8 cellular contexts compared by ENCODE assay signal in genomic region chr5:36239370-36240293, GRCh38. TPM values are rescaled to one million over a fixed set of nuclear protein-coding genes. Genes with fewer than 3 reads are reported as not detected.
DNase-seq lines count a peak whose midpoint lies in the region; ATAC-seq and TF ChIP-seq lines count a peak whose summit lies in the region.

No MANE protein-coding gene starts in this region.

- H3K4me2 ChIP-seq in BLaER1 = peak overlapping the region; percentile 88
- peak overlapping the region; percentile 80 for H3K4me2 ChIP-seq in Loucy (ENCODE audit: low read depth, low read length, poor library complexity, severe bottlenecking)
- H3K4me2 ChIP-seq in neural cell (ENCODE audit: low read length) = peak overlapping the region; percentile 69

- no peak for ATAC-seq in HG03460 (IDR thresholded peaks at IDR 0.05; ENCODE audit: unreplicated experiment)

- peaks cover 9% of the 10 kb centered on the region; the same call in 1 of the 2 replicates for H3F3A ChIP-seq in Loucy (ENCODE audit: low read depth)
- no peaks in the 10 kb centered on the region for H3F3A ChIP-seq in neural cell (ENCODE audit: insufficient read depth, low read length, poor library complexity, severe bottlenecking)

- H3K27me3 ChIP-seq in BLaER1 (no peaks in the 10 kb centered on the region), Loucy (ENCODE audit: insufficient read depth, low read length, poor library complexity, severe bottlenecking) (no peaks in the 10 kb centered on the region), neural cell (ENCODE audit: insufficient read depth, low read depth, low read length) (no peaks in the 10 kb centered on the region), H7 (ENCODE audit: control insufficient read depth, insufficient read depth, low read length) (peaks cover 10% of the 10 kb centered on the region)

- H3K9ac ChIP-seq in BLaER1 = peak overlapping the region; percentile 98
- H3K9ac ChIP-seq in Loucy (ENCODE audit: low read depth, low read length, poor library complexity, severe bottlenecking) = peak overlapping the region; percentile 95
- no peak overlapping the region for H3K9ac ChIP-seq in neural cell (ENCODE audit: low read length)

- H3K79me2 ChIP-seq in Loucy (ENCODE audit: insufficient read depth, low read length) = peaks cover 59% of the 10 kb centered on the region
- peaks cover 28% of the 10 kb centered on the region for H3K79me2 ChIP-seq in neural cell (replicated peaks; ENCODE audit: insufficient read depth, low read length)

- peak overlapping the region; percentile 95 for H3K4me3 ChIP-seq in BLaER1
- peak overlapping the region; percentile 91 for H3K4me3 ChIP-seq in Loucy (ENCODE audit: low read length, poor library complexity, severe bottlenecking)
- H3K4me3 ChIP-seq in neural cell (ENCODE audit: low read length) = peak overlapping the region; percentile 88
- H3K4me3 ChIP-seq in H7 (ENCODE audit: insufficient read depth, low read depth, low read length) = no peak overlapping the region

- in situ Hi-C loops in G401 (cut with HindIII; ENCODE audit: low sequenced_read_pairs) = no loop called here

- no peak overlapping the region for H2AFZ ChIP-seq in Loucy (ENCODE audit: low read length)
- no peak overlapping the region for H2AFZ ChIP-seq in neural cell (ENCODE audit: low read depth, low read length)

- TF ChIP-seq CTCF in Loucy (conservative IDR thresholded peaks at IDR 0.05; ENCODE audit: low read length) (no peak), neural cell (IDR thresholded peaks at IDR 0.05; ENCODE audit: poor library complexity, severe bottlenecking) (no peak)

- H3K36me3 ChIP-seq in BLaER1 (no peaks in the 10 kb centered on the region), Loucy (ENCODE audit: insufficient read depth, low read length) (no peaks in the 10 kb centered on the region), neural cell (ENCODE audit: insufficient read depth, low read length) (no peaks in the 10 kb centered on the region), H7 (replicated peaks; ENCODE audit: control insufficient read depth, insufficient read depth, low read length) (no peaks in the 10 kb centered on the region)

- H3K27ac ChIP-seq in BLaER1 = peak overlapping the region; percentile 98; the same call in 1 of the 2 replicates
- peak overlapping the region; percentile 94 for H3K27ac ChIP-seq in cingulate gyrus (ENCODE audit: low read depth, low read length)
- H3K27ac ChIP-seq in neural cell (ENCODE audit: low read length) = no peak overlapping the region

- DNase-seq in G401 (ENCODE audit: low spot score) = no peak
- no peak for DNase-seq in H7
- no peak for DNase-seq in SK-N-DZ (ENCODE audit: low spot score)

- no peak for TF ChIP-seq RAD21 in neural cell (conservative IDR thresholded peaks at IDR 0.05)

- no peaks in the 10 kb centered on the region for H3K9me2 ChIP-seq in Loucy (replicated peaks; ENCODE audit: low read depth, low read length)
- no peaks in the 10 kb centered on the region for H3K9me2 ChIP-seq in neural cell (ENCODE audit: insufficient read depth, low read length)

- H3K4me1 ChIP-seq in BLaER1 = peaks cover 55% of the 10 kb centered on the region
- H3K4me1 ChIP-seq in Loucy (ENCODE audit: insufficient read depth, low read length, poor library complexity, severe bottlenecking) = peaks cover 71% of the 10 kb centered on the region

- H4K20me1 ChIP-seq in BLaER1 = peaks cover 34% of the 10 kb centered on the region; the same call in 1 of the 2 replicates
- H4K20me1 ChIP-seq in Loucy (ENCODE audit: insufficient read depth, low read length, poor library complexity, severe bottlenecking) = peaks cover 12% of the 10 kb centered on the region
- no peaks in the 10 kb centered on the region for H4K20me1 ChIP-seq in neural cell (ENCODE audit: insufficient read depth)

- H3K9me3 ChIP-seq in BLaER1 (no peaks in the 10 kb centered on the region), Loucy (ENCODE audit: insufficient read depth, low read depth, low read length) (no peaks in the 10 kb centered on the region), neural cell (ENCODE audit: low read length) (no peaks in the 10 kb centered on the region)

- no peak for TF ChIP-seq EP300 in neural cell (conservative IDR thresholded peaks at IDR 0.05; ENCODE audit: poor library complexity, severe bottlenecking)

TF ChIP-seq in neural cell, 6 proteins besides CTCF, POLR2A, EP300 and RAD21:
- TF ChIP-seq POLR2AphosphoS5 (IDR thresholded peaks at IDR 0.05) = no peak

RNA-seq across cellular contexts. Expression of gene NADK2, which starts 2.1 kb away (rescaled TPM):
- 59.1 and 66.8 TPM in 2 replicates for polyA plus RNA-seq in neural cell
- polyA minus RNA-seq in neural cell = 62.6 and 67.4 TPM in 2 replicates
- 30.6 and 37.4 TPM in 2 replicates for total RNA-seq in G401 (2014; rRNA removed; shearing (Covaris generic))
- total RNA-seq in H7 (2014; rRNA removed; shearing (Covaris generic)) = 15.3 and 16.0 TPM in 2 replicates
- polyA plus RNA-seq in SK-N-DZ (2014; cell fraction: cytosol; rRNA removed) = 16.2 and 16.8 TPM in 2 replicates
- polyA plus RNA-seq in SK-N-DZ (2014; cell fraction: nucleus; rRNA removed) = 10.5 and 13.3 TPM in 2 replicates
